In genomic region chr1:240499012-240499411, GRCh38 we compare ENCODE assay signal across 17 cellular contexts.
DNase-seq lines count a peak whose midpoint lies in the region; ATAC-seq and TF ChIP-seq lines count a peak whose summit lies in the region.
"Had no signal": no experiment of that assay in that cellular context is flagged by ENCODE, and none has a peak within 500 bp of the region (broad histone marks: within the 10 kb centered on the region; RNA-seq: fewer than 3 reads in every experiment).

No MANE protein-coding gene starts in this region.

- H3K23ac ChIP-seq in trophoblast cell (ENCODE audit: low read length) = no peak overlapping the region

- peak overlapping the region; percentile 96 for H3K27ac ChIP-seq in trophoblast cell (ENCODE audit: low read depth, low read length)
- H3K27ac ChIP-seq: KMS-11, lower lobe of right lung, SJCRH30, tibial artery had no signal

- no peak overlapping the region for H3K14ac ChIP-seq in trophoblast cell (ENCODE audit: low read length)

- TF ChIP-seq CTCF in epithelial cell of esophagus (IDR thresholded peaks at IDR 0.05; ENCODE audit: insufficient read depth, low read depth, low read length, missing control alignments) = no peak

- H3K4me1 ChIP-seq in trophoblast cell (ENCODE audit: control insufficient read depth in 1 of 2, insufficient read depth in 2 of 2, low read length in 2 of 2) = peaks cover 16 to 31% of the 10 kb centered on the region in 2 experiments
- H3K4me1 ChIP-seq: lower lobe of right lung, SJCRH30, tibial artery had no signal

- peak overlapping the region; percentile 31 for H4K12ac ChIP-seq in trophoblast cell (ENCODE audit: low read depth, low read length)

- H2BK120ac ChIP-seq in trophoblast cell (ENCODE audit: insufficient read depth, low read length, poor library complexity) = peak overlapping the region; percentile 72

- H3K9ac ChIP-seq in trophoblast cell (ENCODE audit: low read length) = no peak overlapping the region
- H3K9ac ChIP-seq: KMS-11 had no signal

- H3K18ac ChIP-seq in trophoblast cell (ENCODE audit: low read length) = no peak overlapping the region

- H3K4me2 ChIP-seq in trophoblast cell (ENCODE audit: low read length) = no peak overlapping the region
- H3K4me2 ChIP-seq: KMS-11 had no signal

- H2BK5ac ChIP-seq in trophoblast cell (ENCODE audit: low read depth, low read length, poor library complexity) = peak overlapping the region; percentile 86

- peak overlapping the region; percentile 74 for H4K8ac ChIP-seq in trophoblast cell (ENCODE audit: low read depth, low read length)

- H3K9me3 ChIP-seq in trophoblast cell (ENCODE audit: insufficient read depth, low read depth, low read length) = no peaks in the 10 kb centered on the region
- H3K9me3 ChIP-seq: lower lobe of right lung, SJCRH30, tibial artery had no signal

- H2BK12ac ChIP-seq in trophoblast cell (ENCODE audit: low read length) = no peak overlapping the region

- H3K79me1 ChIP-seq in trophoblast cell (ENCODE audit: low read length) = peaks cover 30% of the 10 kb centered on the region

- no peaks in the 10 kb centered on the region for H3K27me3 ChIP-seq in trophoblast cell (ENCODE audit: insufficient read depth, low read length)
- H3K27me3 ChIP-seq: SJCRH30, tibial artery had no signal

- DNase-seq in ELR (ENCODE audit: low read depth) (peak; percentile 77), OCI-M1 (lab: John Stamatoyannopoulos, UW) (peak; percentile 74), epithelial cell of esophagus (ENCODE audit: low read depth) (peak; percentile 30), trophoblast cell (peak in 1 of 2 donors; percentile 42), NCI-H510A treated with DMSO at 0.1 percent for 48 hours (lab: John Stamatoyannopoulos, UW) (no peak)
- no peak for DNase-seq in stimulated activated CD4-positive, alpha-beta T cell treated with anti-CD3 and anti-CD28 coated beads, Interleukin-4, amount 100 ng/mL, for 24 hours
- DNase-seq: activated CD4-positive, alpha-beta T cell treated with anti-CD3 and anti-CD28 coated beads for 1 hour; activated gamma-delta T cell; cortex of kidney; DMS79; lower lobe of right lung; NCI-H345; retina; SJCRH30; tibial artery had no signal

- ATAC-seq in HG03442 (IDR thresholded peaks at IDR 0.05; ENCODE audit: unreplicated experiment) = no peak

- peak overlapping the region; percentile 91 for H4K91ac ChIP-seq in trophoblast cell (ENCODE audit: low read depth, low read length)

- H2AFZ ChIP-seq in trophoblast cell (ENCODE audit: insufficient read depth, low read length, poor library complexity) = no peak overlapping the region

- no peaks in the 10 kb centered on the region for H3K36me3 ChIP-seq in trophoblast cell (ENCODE audit: control insufficient read depth in 1 of 2, insufficient read depth in 2 of 2, low read length in 2 of 2)
- H3K36me3 ChIP-seq: lower lobe of right lung, SJCRH30, tibial artery had no signal

- H3K4me3 ChIP-seq in epithelial cell of esophagus (ENCODE audit: low read length) = no peak overlapping the region
- no peak overlapping the region for H3K4me3 ChIP-seq in trophoblast cell (ENCODE audit: low read depth, low read length)
- H3K4me3 ChIP-seq: lower lobe of right lung, SJCRH30, tibial artery had no signal

- H3K4ac ChIP-seq in trophoblast cell (ENCODE audit: low read depth, low read length) = no peak overlapping the region

- H3K79me2 ChIP-seq in trophoblast cell (ENCODE audit: control insufficient read depth, insufficient read depth, low read length, poor library complexity) = peaks cover 5% of the 10 kb centered on the region

- WGBS in trophoblast cell (ENCODE audit: extremely low coverage, insufficient coverage, insufficient read length) = no CpG with 5 or more reads among the region's 2 CpGs

- no peak overlapping the region for H2AK5ac ChIP-seq in trophoblast cell (ENCODE audit: low read length)

Comparison
In these comparisons a context has a peak if more than half of its experiments do, and no peak if none do; other contexts are left out.
1. DNase-seq: peak in ELR (single experiment), OCI-M1 (single experiment) and epithelial cell of esophagus (single experiment); none in stimulated activated CD4-positive, alpha-beta T cell treated with anti-CD3 and anti-CD28 coated beads, Interleukin-4, amount 100 ng/mL, for 24 hours (single experiment) and NCI-H510A treated with DMSO at 0.1 percent for 48 hours (single experiment).